In the genomic region with DNA sequence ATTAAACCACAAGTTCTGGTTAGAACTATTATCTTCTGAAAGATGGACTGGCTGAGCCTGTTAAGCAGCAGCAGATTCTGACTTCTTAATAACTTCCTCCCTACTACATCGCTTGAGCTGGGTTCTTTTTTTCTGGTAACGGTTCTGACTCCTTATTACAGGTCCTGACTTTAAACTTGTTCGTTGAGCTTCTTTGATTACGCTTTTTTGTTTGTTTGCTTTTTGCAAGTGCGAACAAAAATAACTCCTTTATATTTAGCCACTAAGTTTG, we compare ENCODE assay signal across 8 cellular contexts. TPM values are rescaled to one million over a fixed set of nuclear protein-coding genes. Genes with fewer than 3 reads are reported as not detected.
A peak's percentile ranks its signal among the peaks of the same experiment; 100 is the strongest.
DNase-seq lines count a peak whose midpoint lies in the region; ATAC-seq and TF ChIP-seq lines count a peak whose summit lies in the region.

No MANE protein-coding gene starts in this region.

- peaks cover 3% of the 10 kb centered on the region for H3K36me3 Mint-ChIP-seq in activated CD8-positive, alpha-beta memory T cell treated with anti-CD3 and anti-CD28 coated beads, Interleukin-2, amount 10 ng/mL, durations not matched to agents 7 days and 5 days
- H3K36me3 Mint-ChIP-seq in activated naive CD4-positive, alpha-beta T cell treated with anti-CD3 and anti-CD28 coated beads, Interleukin-2, amount 50 U/mL, for 72 hours: peaks cover 7% of the 10 kb centered on the region in 2 donors

- no peaks in the 10 kb centered on the region for H3K9me3 ChIP-seq in thyroid gland

- H3K4me3 ChIP-seq in thyroid gland (replicated peaks in 1 of 3): peak overlapping the region in 2 of 3 donors; percentile 63 to 96

- H3K4me3 Mint-ChIP-seq in activated CD8-positive, alpha-beta memory T cell treated with anti-CD3 and anti-CD28 coated beads, Interleukin-2, amount 10 ng/mL, durations not matched to agents 7 days and 5 days: peak overlapping the region; percentile 99

- no peaks in the 10 kb centered on the region for H3K27me3 Mint-ChIP-seq in activated CD8-positive, alpha-beta memory T cell treated with anti-CD3 and anti-CD28 coated beads, Interleukin-2, amount 10 ng/mL, durations not matched to agents 7 days and 5 days

- H3K27ac ChIP-seq in thyroid gland: peak overlapping the region in 1 of 3 donors; percentile 97

- no peak for TF ChIP-seq POLR2A in thyroid gland (IDR thresholded peaks at IDR 0.05)

- intact Hi-C loops in thyroid gland (cut with DNase I): loop anchor here (10.0 kb wide), 2 partner anchors 78 to 118 kb away; no protein-coding TSS in a partner anchor

- peaks cover 29% of the 10 kb centered on the region for H3K4me1 Mint-ChIP-seq in activated CD8-positive, alpha-beta memory T cell treated with anti-CD3 and anti-CD28 coated beads, Interleukin-2, amount 10 ng/mL, durations not matched to agents 7 days and 5 days

- H3K9me3 Mint-ChIP-seq in activated CD8-positive, alpha-beta memory T cell treated with anti-CD3 and anti-CD28 coated beads, Interleukin-2, amount 10 ng/mL, durations not matched to agents 7 days and 5 days (ENCODE audit: low read depth): no peaks in the 10 kb centered on the region
- no peaks in the 10 kb centered on the region for H3K9me3 Mint-ChIP-seq in activated naive CD4-positive, alpha-beta T cell treated with anti-CD3 and anti-CD28 coated beads, Interleukin-2, amount 50 U/mL, for 72 hours

- no peaks in the 10 kb centered on the region for H3K36me3 ChIP-seq in thyroid gland

- no peak for ATAC-seq in activated CD8-positive, alpha-beta memory T cell treated with anti-CD3 and anti-CD28 coated beads, Interleukin-2, amount 10 ng/mL, durations not matched to agents 7 days and 5 days
- no peak for ATAC-seq in activated naive CD4-positive, alpha-beta T cell treated with anti-CD3 and anti-CD28 coated beads, Interleukin-2, amount 50 U/mL, for 72 hours
- ATAC-seq in GM19452 (IDR thresholded peaks at IDR 0.05; ENCODE audit: unreplicated experiment) (no peak), HG02759 (IDR thresholded peaks at IDR 0.05; ENCODE audit: unreplicated experiment) (no peak)

- H3K27ac Mint-ChIP-seq in activated CD8-positive, alpha-beta memory T cell treated with anti-CD3 and anti-CD28 coated beads, Interleukin-2, amount 10 ng/mL, durations not matched to agents 7 days and 5 days: peak overlapping the region; percentile 87
- H3K27ac Mint-ChIP-seq in activated naive CD4-positive, alpha-beta T cell treated with anti-CD3 and anti-CD28 coated beads, Interleukin-2, amount 50 U/mL, for 72 hours: peak overlapping the region; percentile 87 to 94

- peaks cover 15 to 18% of the 10 kb centered on the region in 2 donors for H3K4me1 ChIP-seq in thyroid gland

- no peak for DNase-seq in activated CD8-positive, alpha-beta memory T cell treated with anti-CD3 and anti-CD28 coated beads, Interleukin-2, amount 10 ng/mL, durations not matched to agents 7 days and 5 days
- no peak for DNase-seq in activated CD8-positive, alpha-beta memory T cell treated with anti-CD3 and anti-CD28 coated beads for 24 hours
- no peak for DNase-seq in activated naive CD4-positive, alpha-beta T cell treated with anti-CD3 and anti-CD28 coated beads, Interleukin-2, amount 50 U/mL, for 72 hours (ENCODE audit: low spot score in 2 of 2)
- DNase-seq in kidney tubule cell (ENCODE audit: low spot score) (peak; percentile 9), thyroid gland (no peak)
- DNase-seq in stimulated activated CD4-positive, alpha-beta T cell treated with anti-CD3 and anti-CD28 coated beads, Interleukin-1b, Interleukin-23, amount 100 ng/mL, for 48 hours: no peak

- no peaks in the 10 kb centered on the region for H3K27me3 ChIP-seq in thyroid gland

- CTCF ChIA-PET in activated CD8-positive, alpha-beta memory T cell treated with anti-CD3 and anti-CD28 coated beads, Interleukin-2, amount 10 ng/mL, durations not matched to agents 7 days and 5 days (lab: Charles Lee): interaction anchor here (0.5 to 5.6 kb wide), 11 partner anchors 8 to 659 kb away, joined by 3 to 85 read pairs (median 12); a partner anchor contains a TSS

- WGBS in thyroid gland, 2 donors: 17 to 32% methylated on average over 5 of the region's 5 CpGs

- TF ChIP-seq CTCF in thyroid gland (IDR thresholded peaks at IDR 0.05): no peak

RNA-seq across cellular contexts. Expression of a gene that starts 1.1 kb away (rescaled TPM):
- total RNA-seq in activated CD8-positive, alpha-beta memory T cell treated with anti-CD3 and anti-CD28 coated beads, Interleukin-2, amount 10 ng/mL, durations not matched to agents 7 days and 5 days: 10 to 100 TPM; 40.0 to 49.2 TPM
- total RNA-seq in activated naive CD4-positive, alpha-beta T cell treated with anti-CD3 and anti-CD28 coated beads, Interleukin-2, amount 50 U/mL, for 72 hours: 10 to 100 TPM; 32.3 to 50.0 TPM
- total RNA-seq in thyroid gland: 10 to 100 TPM in 3 of 4 donors, 1 to 10 TPM in 1; 9.4 to 14.5 (median 13.9) TPM

RNA-seq across cellular contexts. Expression of a gene that starts 22.0 kb away (rescaled TPM):
- total RNA-seq in activated CD8-positive, alpha-beta memory T cell treated with anti-CD3 and anti-CD28 coated beads, Interleukin-2, amount 10 ng/mL, durations not matched to agents 7 days and 5 days: under 1 TPM; 0.19 to 0.35 TPM
- under 1 TPM; 0.23 to 0.30 TPM for total RNA-seq in activated naive CD4-positive, alpha-beta T cell treated with anti-CD3 and anti-CD28 coated beads, Interleukin-2, amount 50 U/mL, for 72 hours
- not detected for total RNA-seq in thyroid gland

RNA-seq across cellular contexts. Expression of a gene that starts 38.7 kb away (rescaled TPM):
- 10 to 100 TPM; 21.2 to 22.2 TPM for total RNA-seq in activated CD8-positive, alpha-beta memory T cell treated with anti-CD3 and anti-CD28 coated beads, Interleukin-2, amount 10 ng/mL, durations not matched to agents 7 days and 5 days
- total RNA-seq in activated naive CD4-positive, alpha-beta T cell treated with anti-CD3 and anti-CD28 coated beads, Interleukin-2, amount 50 U/mL, for 72 hours: 10 to 100 TPM; 13.5 to 21.8 TPM
- 10 to 100 TPM; 13.3 to 33.1 (median 19.5) TPM for total RNA-seq in thyroid gland

RNA-seq across cellular contexts. Expression of a gene that starts 58.4 kb away (rescaled TPM):
- not detected for total RNA-seq in activated CD8-positive, alpha-beta memory T cell treated with anti-CD3 and anti-CD28 coated beads, Interleukin-2, amount 10 ng/mL, durations not matched to agents 7 days and 5 days
- total RNA-seq in activated naive CD4-positive, alpha-beta T cell treated with anti-CD3 and anti-CD28 coated beads, Interleukin-2, amount 50 U/mL, for 72 hours: under 1 TPM; 0.12 to 0.25 TPM
- total RNA-seq in thyroid gland: 1 to 10 TPM in 2 of 4 donors, under 1 TPM in 2; 0.13 to 1.6 (median 0.82) TPM
